Comparison of ENCODE assay signal across 18 cellular contexts in genomic region chrX:12986886-12987285, GRCh38. TPM values are rescaled to one million over a fixed set of nuclear protein-coding genes. Genes with fewer than 3 reads are reported as not detected.
DNase-seq lines count a peak whose midpoint lies in the region; ATAC-seq and TF ChIP-seq lines count a peak whose summit lies in the region.
"Had no signal": no experiment of that assay in that cellular context is flagged by ENCODE, and none has a peak within 500 bp of the region (broad histone marks: within the 10 kb centered on the region; RNA-seq: fewer than 3 reads in every experiment).

No MANE protein-coding gene starts in this region.

- H4K20me1 ChIP-seq in SK-N-SH (ENCODE audit: insufficient read depth) (no peaks in the 10 kb centered on the region), IMR-90 (ENCODE audit: insufficient read depth, low read length) (no peaks in the 10 kb centered on the region)

- no peak for DNase-seq in SK-N-SH
- no peak for DNase-seq in IMR-90
- no peak for DNase-seq in activated naive CD8-positive, alpha-beta T cell treated with anti-CD3 and anti-CD28 coated beads for 36 hours
- DNase-seq in naive thymus-derived CD8-positive, alpha-beta T cell, result no peak
- DNase-seq in NCI-H446 treated with DMSO at 0.1 percent for 48 hours (lab: John Stamatoyannopoulos, UW), result no peak
- DNase-seq: brain microvascular endothelial cell, dorsolateral prefrontal cortex, esophagus squamous epithelium, NCI-H187, NCI-H524, posterior cingulate gyrus had no signal

- in situ Hi-C loops in IMR-90 (cut with MboI; ENCODE audit: low sequenced_read_pairs), result loop anchor here (10.0 kb wide), 1 partner anchor 388 kb away; no protein-coding TSS in a partner anchor

- H3F3A ChIP-seq in SK-N-SH (replicated peaks; ENCODE audit: insufficient read depth), result peaks cover 6% of the 10 kb centered on the region

- H3K27ac ChIP-seq in SK-N-SH (ENCODE audit: low read depth in 2 of 2, low read length in 1 of 2) (no peak overlapping the region), IMR-90 (ENCODE audit: insufficient read depth, low read length) (no peak overlapping the region)
- H3K27ac ChIP-seq: 22Rv1, brain microvascular endothelial cell, dorsolateral prefrontal cortex, esophagus squamous epithelium had no signal

- no TSS peak for BruUV-seq in IMR-90 (replicated peaks; lab: Mats Ljungman, UMichigan)

- WGBS in SK-N-SH (ENCODE audit: low lambda C conversion rate), result 75% methylated on average over 2 of the region's 2 CpGs
- WGBS in IMR-90 (ENCODE audit: extremely low coverage in 2 of 2, insufficient read length in 1 of 2), 2 experiments, result 82% methylated on average over 2 of the region's 2 CpGs; no CpG with 5 or more reads in 1 of the 2 experiments

- no peak overlapping the region for H2BK5ac ChIP-seq in IMR-90 (ENCODE audit: low read depth, low read length, poor library complexity, severe bottlenecking)

- POLR2A ChIA-PET in SK-N-SH (lab: Yijun Ruan, JAX), result no interaction called here
- POLR2A ChIA-PET in IMR-90 (lab: Charles Lee; ENCODE audit: unreplicated experiment), result no interaction called here
- POLR2A ChIA-PET in naive thymus-derived CD8-positive, alpha-beta T cell (lab: Charles Lee), result interaction anchor here (1.2 to 24.3 kb wide), 5 partner anchors 11 to 100 kb away, joined by 3 to 1336 read pairs (median 42); partner anchors contain the start of gene TMSB4X

- H3K23ac ChIP-seq in IMR-90 (ENCODE audit: low read depth, low read length), result no peak overlapping the region

- no peak overlapping the region for H3K18ac ChIP-seq in IMR-90 (ENCODE audit: low read depth, low read length)

- H3K36me3 ChIP-seq in SK-N-SH (replicated peaks in 1 of 2; ENCODE audit: control insufficient read depth in 1 of 2, insufficient read depth in 2 of 2, low read length in 1 of 2) (no peaks in the 10 kb centered on the region), IMR-90 (ENCODE audit: control insufficient read depth, insufficient read depth, low read length) (no peaks in the 10 kb centered on the region)
- H3K36me3 ChIP-seq: brain microvascular endothelial cell, esophagus squamous epithelium had no signal

- no peak overlapping the region for H3K4ac ChIP-seq in IMR-90 (ENCODE audit: low read depth, low read length)

- H2BK20ac ChIP-seq in IMR-90 (ENCODE audit: low read depth, low read length), result no peak overlapping the region

- no peak overlapping the region for H2BK15ac ChIP-seq in IMR-90 (ENCODE audit: low read depth, low read length)

- peaks cover 4% of the 10 kb centered on the region for H3K9me3 Mint-ChIP-seq in activated naive CD8-positive, alpha-beta T cell treated with anti-CD3 and anti-CD28 coated beads for 36 hours
- H3K9me3 Mint-ChIP-seq in naive thymus-derived CD8-positive, alpha-beta T cell, result peaks cover 0 to 5% (median 2%) of the 10 kb centered on the region in 9 donors

- H3K4me1 Mint-ChIP-seq in activated naive CD8-positive, alpha-beta T cell treated with anti-CD3 and anti-CD28 coated beads for 36 hours, result peaks cover 66% of the 10 kb centered on the region
- H3K4me1 Mint-ChIP-seq in naive thymus-derived CD8-positive, alpha-beta T cell, result peaks cover 23 to 71% (median 64%) of the 10 kb centered on the region in 4 donors

- no peak overlapping the region for H3K56ac ChIP-seq in IMR-90 (ENCODE audit: extremely low read depth, insufficient read depth, low read length)

- no peaks in the 10 kb centered on the region for H3K79me1 ChIP-seq in IMR-90 (ENCODE audit: low read depth in 1 of 2, low read length in 2 of 2)

- H3K27me3 Mint-ChIP-seq in activated naive CD8-positive, alpha-beta T cell treated with anti-CD3 and anti-CD28 coated beads for 36 hours, result peaks cover 4% of the 10 kb centered on the region
- no peaks in the 10 kb centered on the region for H3K27me3 Mint-ChIP-seq in naive thymus-derived CD8-positive, alpha-beta T cell

- CTCF ChIA-PET in SK-N-SH (lab: Yijun Ruan, JAX), result no interaction called here
- CTCF ChIA-PET in IMR-90 (lab: Yijun Ruan, JAX), result no interaction called here

- H3K36me3 Mint-ChIP-seq in activated naive CD8-positive, alpha-beta T cell treated with anti-CD3 and anti-CD28 coated beads for 36 hours, result peaks cover 4% of the 10 kb centered on the region
- H3K36me3 Mint-ChIP-seq in naive thymus-derived CD8-positive, alpha-beta T cell, result peaks cover 0 to 5% (median 4%) of the 10 kb centered on the region in 3 donors

- H2AK5ac ChIP-seq in IMR-90 (ENCODE audit: low read depth, low read length), result no peak overlapping the region

- H3K4me3 ChIP-seq in SK-N-SH (ENCODE audit: low read depth in 2 of 2, low read length in 1 of 2), result no peak overlapping the region
- no peak overlapping the region for H3K4me3 ChIP-seq in IMR-90 (ENCODE audit: insufficient read depth, low read depth, low read length)
- H3K4me3 ChIP-seq: dorsolateral prefrontal cortex, esophagus squamous epithelium, smooth muscle cell had no signal

- peak overlapping the region; percentile 43 for H3K4me3 Mint-ChIP-seq in activated naive CD8-positive, alpha-beta T cell treated with anti-CD3 and anti-CD28 coated beads for 36 hours
- peak overlapping the region in 8 of 10 donors; percentile 3 to 81 (median 48) for H3K4me3 Mint-ChIP-seq in naive thymus-derived CD8-positive, alpha-beta T cell
- H3K4me3 Mint-ChIP-seq: WTC11 had no signal

- no peaks in the 10 kb centered on the region for H3K9me2 ChIP-seq in SK-N-SH

- H3K4me2 ChIP-seq in SK-N-SH, result no peak overlapping the region
- no peak overlapping the region for H3K4me2 ChIP-seq in IMR-90 (ENCODE audit: low read depth, low read length)
- H3K4me2 ChIP-seq: smooth muscle cell had no signal

- no peak for TF ChIP-seq EP300 in SK-N-SH (IDR thresholded peaks at IDR 0.05; ENCODE audit: borderline replicate concordance in 1 of 2, low read depth in 1 of 2, low read length in 1 of 2)

- dilution Hi-C loops in IMR-90 (cut with HindIII; ENCODE audit: low sequenced_read_pairs, unreplicated experiment), result no loop called here

- H4K91ac ChIP-seq in IMR-90 (ENCODE audit: insufficient read depth, low read depth, low read length), result no peak overlapping the region

- H2BK120ac ChIP-seq in IMR-90 (ENCODE audit: low read depth, low read length), result 0 out of 2 replicates have a peak overlapping the region, but pooled peaks have one; percentile 38

- intact Hi-C loops in IMR-90 (cut with micrococcal nuclease), result no loop called here

- H3K14ac ChIP-seq in IMR-90 (replicated peaks; ENCODE audit: low read depth, low read length), result no peak overlapping the region

- peaks cover 7% of the 10 kb centered on the region; the same call in 1 of the 2 replicates for H3K9me1 ChIP-seq in IMR-90 (ENCODE audit: insufficient read depth, low read length)

- TF ChIP-seq CTCF in SK-N-SH (IDR thresholded peaks at IDR 0.05) (no peak), IMR-90 (conservative IDR thresholded peaks at IDR 0.05; ENCODE audit: low read depth, low read length) (no peak)

- H3K79me2 ChIP-seq in SK-N-SH (ENCODE audit: insufficient read depth), result no peaks in the 10 kb centered on the region

- TF ChIP-seq RAD21 in SK-N-SH (IDR thresholded peaks at IDR 0.05; ENCODE audit: low read length) (no peak), IMR-90 (IDR thresholded peaks at IDR 0.05; ENCODE audit: low read length) (no peak)

- H2AFZ ChIP-seq in SK-N-SH (ENCODE audit: low read depth), result no peak overlapping the region
- H2AFZ ChIP-seq in IMR-90 (replicated peaks; ENCODE audit: low read length, poor library complexity), result no peak overlapping the region

- no peaks in the 10 kb centered on the region for H3K27me3 ChIP-seq in SK-N-SH (ENCODE audit: insufficient read depth)
- H3K27me3 ChIP-seq in IMR-90 (ENCODE audit: control insufficient read depth, insufficient read depth, low read length), result no peaks in the 10 kb centered on the region
- H3K27me3 ChIP-seq: brain microvascular endothelial cell, esophagus squamous epithelium had no signal

- H3K9me3 ChIP-seq in SK-N-SH (no peaks in the 10 kb centered on the region), IMR-90 (ENCODE audit: control insufficient read depth, insufficient read depth, low read length) (no peaks in the 10 kb centered on the region)
- H3K9me3 ChIP-seq: esophagus squamous epithelium had no signal

- no peak overlapping the region for H2AK9ac ChIP-seq in IMR-90 (replicated peaks; ENCODE audit: low read depth, low read length, poor library complexity)

- H4K5ac ChIP-seq in IMR-90 (ENCODE audit: low read depth, low read length), result no peak overlapping the region

- H3K4me1 ChIP-seq in SK-N-SH (ENCODE audit: control insufficient read depth in 1 of 2, insufficient read depth in 2 of 2, low read depth in 1 of 2, low read length in 1 of 2) (peaks cover 0 to 8% of the 10 kb centered on the region in 2 experiments; a peak in 2 of 4 replicates), IMR-90 (ENCODE audit: control insufficient read depth, insufficient read depth, low read length) (no peaks in the 10 kb centered on the region; the same call in 1 of the 2 replicates)

- no peak for TF ChIP-seq POLR2A in IMR-90 (IDR thresholded peaks at IDR 0.05; ENCODE audit: low read depth, low read length)

- no peak for ATAC-seq in SK-N-SH treated with all-trans-retinoic acid at 6 μM for 48 hours
- no peak for ATAC-seq in IMR-90 (ENCODE audit: low read depth)
- no peak for ATAC-seq in naive thymus-derived CD8-positive, alpha-beta T cell
- ATAC-seq in HG03457 (IDR thresholded peaks at IDR 0.05; ENCODE audit: unreplicated experiment), result no peak
- no peak for ATAC-seq in GM21390 (IDR thresholded peaks at IDR 0.05; ENCODE audit: unreplicated experiment)
- ATAC-seq: WTC11 had no signal

- no peak overlapping the region for H4K8ac ChIP-seq in IMR-90 (ENCODE audit: low read depth in 2 of 2, low read length in 2 of 2)

- H3K9ac ChIP-seq in SK-N-SH (no peak overlapping the region), IMR-90 (ENCODE audit: low read depth, low read length) (no peak overlapping the region)

- H3K27ac Mint-ChIP-seq in activated naive CD8-positive, alpha-beta T cell treated with anti-CD3 and anti-CD28 coated beads for 36 hours, result peak overlapping the region; percentile 99
- peak overlapping the region; percentile 37 to 100 (median 97) for H3K27ac Mint-ChIP-seq in naive thymus-derived CD8-positive, alpha-beta T cell
- H3K27ac Mint-ChIP-seq: WTC11 had no signal

RNA-seq across cellular contexts. Expression of gene TMSB4X, which starts 12.0 kb away (rescaled TPM):
- 4,830 and 10,669 TPM in 2 replicates for polyA plus RNA-seq in SK-N-SH (2012; rRNA removed)
- polyA plus RNA-seq in SK-N-SH (2012; cell fraction: cytosol; rRNA removed), result 11,345 and 16,426 TPM in 2 replicates
- polyA plus RNA-seq in SK-N-SH (2012; cell fraction: nucleus; rRNA removed), result 2,546 and 2,555 TPM in 2 replicates
- 9,222 and 11,116 TPM in 2 replicates for total RNA-seq in IMR-90 (2012; rRNA removed)
- 4,133 and 4,648 TPM in 2 replicates for polyA plus RNA-seq in IMR-90 (2012; rRNA removed)
- 4,164 and 9,036 TPM in 2 replicates for polyA plus RNA-seq in IMR-90 (2012; cell fraction: cytosol; rRNA removed)
- polyA plus RNA-seq in IMR-90 (2012; cell fraction: nucleus; rRNA removed; ENCODE audit: low replicate concordance), result 567 and 1,669 TPM in 2 replicates
- 1,000 to 10,000 TPM; 3,478 to 3,646 TPM for total RNA-seq in activated naive CD8-positive, alpha-beta T cell treated with anti-CD3 and anti-CD28 coated beads for 36 hours
- 1,000 to 10,000 TPM; 4,350 to 4,478 TPM for total RNA-seq in naive thymus-derived CD8-positive, alpha-beta T cell
- polyA plus RNA-seq in naive thymus-derived CD8-positive, alpha-beta T cell, result over 10,000 TPM; 23,903 to 30,039 (median 28,786) TPM

RNA-seq across cellular contexts. Expression of gene FAM9C, which starts 57.5 kb away (rescaled TPM):
- polyA plus RNA-seq in SK-N-SH (2012; rRNA removed) (1.9 and 2.6 TPM in 2 replicates), IMR-90 (2012; rRNA removed) (not detected in 2 replicates)
- 2.4 and 2.5 TPM in 2 replicates for polyA plus RNA-seq in SK-N-SH (2012; cell fraction: cytosol; rRNA removed)
- polyA plus RNA-seq in SK-N-SH (2012; cell fraction: nucleus; rRNA removed), result 3.1 and 6.2 TPM in 2 replicates
- total RNA-seq in IMR-90 (2012; rRNA removed), result not detected in 2 replicates
- polyA plus RNA-seq in IMR-90 (2012; cell fraction: cytosol; rRNA removed), result not detected in 2 replicates
- not detected in 2 replicates for polyA plus RNA-seq in IMR-90 (2012; cell fraction: nucleus; rRNA removed; ENCODE audit: low replicate concordance)
- not detected for total RNA-seq in activated naive CD8-positive, alpha-beta T cell treated with anti-CD3 and anti-CD28 coated beads for 36 hours
- total RNA-seq in naive thymus-derived CD8-positive, alpha-beta T cell, result not detected
- not detected for polyA plus RNA-seq in naive thymus-derived CD8-positive, alpha-beta T cell
- total RNA-seq: esophagus squamous epithelium, G401, smooth muscle cell had no signal
- polyA plus RNA-seq: smooth muscle cell had no signal
